ENCODE assay signal across 1 cellular context in genomic region chr20:305745-306144, GRCh38.
TF ChIP-seq lines count a peak whose summit lies in the region.

No MANE protein-coding gene starts in this region.

TF ChIP-seq in HepG2, 621 proteins besides CTCF, POLR2A, EP300 and RAD21:
- peak; percentile 72 for TF ChIP-seq ZNF121 (CRISPR knock-in tag; IDR thresholded peaks at IDR 0.05)
- TF ChIP-seq FLYWCH1 (CRISPR knock-in tag; IDR thresholded peaks at IDR 0.05): no peak
